In the genomic region with DNA sequence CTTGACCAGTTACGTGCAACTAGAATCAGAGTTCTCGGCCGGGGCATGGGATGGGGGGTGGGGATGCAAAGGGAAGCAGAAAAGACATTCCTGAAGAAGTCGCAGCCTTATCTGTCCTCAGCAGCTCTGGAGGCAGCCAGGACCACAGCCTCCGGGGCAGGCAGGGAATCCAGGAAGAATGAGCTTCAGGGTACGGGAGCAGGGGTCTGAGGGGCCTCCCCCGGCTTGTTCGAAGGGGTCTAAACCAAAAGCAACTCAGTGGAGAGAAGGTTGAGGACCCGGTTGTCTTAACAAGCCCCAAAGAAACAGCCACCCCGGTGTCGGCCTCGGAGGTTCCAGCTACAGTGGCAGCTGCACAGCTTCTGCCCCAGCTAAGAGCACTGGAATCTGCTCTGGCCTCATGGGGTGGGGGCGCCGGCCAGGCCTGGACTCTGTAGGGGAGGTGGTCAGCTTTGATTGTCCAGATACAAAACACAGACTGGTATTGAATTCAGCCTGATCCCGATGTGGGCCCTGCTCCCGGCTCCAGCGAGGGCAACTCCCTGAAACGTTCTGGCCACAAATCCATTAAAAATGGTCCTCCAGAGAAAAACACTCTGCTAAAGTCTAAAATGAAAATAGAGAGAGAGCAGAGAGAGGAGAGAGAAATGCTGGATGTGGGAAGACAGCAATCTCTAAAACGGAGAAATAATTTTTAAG, we compare ENCODE assay signal across 14 cellular contexts. TPM values are rescaled to one million over a fixed set of nuclear protein-coding genes. Genes with fewer than 3 reads are reported as not detected.
DNase-seq lines count a peak whose midpoint lies in the region; FAIRE-seq and TF ChIP-seq lines count a peak whose summit lies in the region.
"Had no signal": no experiment of that assay in that cellular context is flagged by ENCODE, and none has a peak within 500 bp of the region (broad histone marks: within the 10 kb centered on the region; RNA-seq: fewer than 3 reads in every experiment).

No MANE protein-coding gene starts in this region.

- no peaks in the 10 kb centered on the region for H3K9me3 ChIP-seq in trophoblast cell (ENCODE audit: insufficient read depth, low read depth, low read length)

- H3K27me3 ChIP-seq in trophoblast cell (ENCODE audit: insufficient read depth, low read length): peaks cover 6% of the 10 kb centered on the region

- peak overlapping the region; percentile 79 for H4K8ac ChIP-seq in trophoblast cell (ENCODE audit: low read depth, low read length)

- FAIRE-seq in HTR-8/SVneo (lab: Jason Lieb, UNC): no peak
- FAIRE-seq: bronchial epithelial cell had no signal

- peak overlapping the region; percentile 56 for H3K18ac ChIP-seq in trophoblast cell (ENCODE audit: low read length)

- no peaks in the 10 kb centered on the region for H3K36me3 ChIP-seq in trophoblast cell (ENCODE audit: control insufficient read depth in 1 of 2, insufficient read depth in 2 of 2, low read length in 2 of 2)

- peak overlapping the region; percentile 59 for H3K14ac ChIP-seq in trophoblast cell (ENCODE audit: low read length)

- no peak overlapping the region for H3K9ac ChIP-seq in trophoblast cell (ENCODE audit: low read length)

- peak overlapping the region; percentile 60 for H3K4ac ChIP-seq in trophoblast cell (ENCODE audit: low read depth, low read length)

- peaks cover 23 to 38% of the 10 kb centered on the region in 2 experiments for H3K4me1 ChIP-seq in trophoblast cell (ENCODE audit: control insufficient read depth in 1 of 2, insufficient read depth in 2 of 2, low read length in 2 of 2)

- H2AFZ ChIP-seq in trophoblast cell (ENCODE audit: insufficient read depth, low read length, poor library complexity): no peak overlapping the region

- H3K4me3 ChIP-seq in AG10803 (ENCODE audit: low read length) (peak overlapping the region; percentile 59), WI38 (ENCODE audit: low read depth, low read length) (peak overlapping the region; percentile 79), fibroblast of the aortic adventitia (ENCODE audit: low read depth, low read length) (peak overlapping the region; percentile 55), trophoblast cell (ENCODE audit: low read depth, low read length) (no peak overlapping the region)

- peaks cover 13% of the 10 kb centered on the region for H3K79me1 ChIP-seq in trophoblast cell (ENCODE audit: low read length)

- H2BK12ac ChIP-seq in trophoblast cell (ENCODE audit: low read length): peak overlapping the region; percentile 38

- H4K91ac ChIP-seq in trophoblast cell (ENCODE audit: low read depth, low read length): peak overlapping the region; percentile 82

- no peak overlapping the region for H3K23ac ChIP-seq in trophoblast cell (ENCODE audit: low read length)

- H3K4me2 ChIP-seq in trophoblast cell (ENCODE audit: low read length): peak overlapping the region; percentile 54

- peak; percentile 53 for DNase-seq in AG10803 (ENCODE audit: low read depth)
- DNase-seq in fibroblast of the aortic adventitia (ENCODE audit: low read depth): peak; percentile 61
- DNase-seq in trophoblast cell: no peak
- no peak for DNase-seq in HTR-8/SVneo (ENCODE audit: insufficient read length, low spot score)
- DNase-seq in NCI-H187 treated with DMSO at 0.1 percent for 48 hours (lab: John Stamatoyannopoulos, UW): no peak
- no peak for DNase-seq in NCI-H1694 treated with DMSO at 0.1 percent for 48 hours (lab: John Stamatoyannopoulos, UW)
- no peak for DNase-seq in T1000 (lab: John Stamatoyannopoulos, UW)
- DNase-seq: activated CD4-positive, alpha-beta T cell treated with anti-CD3 and anti-CD28 coated beads for 36 hours; DND-41; naive thymus-derived CD4-positive, alpha-beta T cell; NCI-H1436 treated with DMSO at 0.1 percent for 48 hours had no signal

- no peaks in the 10 kb centered on the region for H3K79me2 ChIP-seq in trophoblast cell (ENCODE audit: control insufficient read depth, insufficient read depth, low read length, poor library complexity)

- peak overlapping the region; percentile 83 for H2BK120ac ChIP-seq in trophoblast cell (ENCODE audit: insufficient read depth, low read length, poor library complexity)

- peak overlapping the region; percentile 27 for H4K12ac ChIP-seq in trophoblast cell (ENCODE audit: low read depth, low read length)

- no CpG with 5 or more reads among the region's 19 CpGs for WGBS in trophoblast cell (ENCODE audit: extremely low coverage, insufficient coverage, insufficient read length)

- no peak overlapping the region for H2AK5ac ChIP-seq in trophoblast cell (ENCODE audit: low read length)

- H2BK5ac ChIP-seq in trophoblast cell (ENCODE audit: low read depth, low read length, poor library complexity): peak overlapping the region; percentile 45

- H3K27ac ChIP-seq in trophoblast cell (ENCODE audit: low read depth, low read length): peak overlapping the region; percentile 76
- H3K27ac ChIP-seq: epithelial cell of prostate had no signal

- TF ChIP-seq CTCF in AG10803 (conservative IDR thresholded peaks at IDR 0.05; ENCODE audit: low read length) (no peak), WI38 (IDR thresholded peaks at IDR 0.05; ENCODE audit: low read depth, low read length) (no peak), fibroblast of the aortic adventitia (IDR thresholded peaks at IDR 0.05; ENCODE audit: insufficient read depth, low read length) (no peak)

RNA-seq across cellular contexts. Expression of a gene that starts 7.7 kb away (rescaled TPM):
- total RNA-seq in fibroblast of the aortic adventitia (ENCODE audit: low replicate concordance): 3.8 and 7.0 TPM in 2 replicates
- 5.5 and 6.2 TPM in 2 replicates for polyA plus RNA-seq in trophoblast cell (2013)
- total RNA-seq: bronchial epithelial cell had no signal
- polyA plus RNA-seq: naive thymus-derived CD4-positive, alpha-beta T cell had no signal

RNA-seq across cellular contexts. Expression of a gene that starts 19.6 kb away (rescaled TPM):
- 9.7 and 14.2 TPM in 2 replicates for total RNA-seq in fibroblast of the aortic adventitia (ENCODE audit: low replicate concordance)
- polyA plus RNA-seq in trophoblast cell (2013): 8.1 and 10.4 TPM in 2 replicates
- total RNA-seq: bronchial epithelial cell had no signal

RNA-seq across cellular contexts. Expression of a gene that starts 23.1 kb away (rescaled TPM):
- total RNA-seq in fibroblast of the aortic adventitia (ENCODE audit: low replicate concordance): 0.27 and 0.57 TPM in 2 replicates
- 3.2 and 3.5 TPM in 2 replicates for polyA plus RNA-seq in trophoblast cell (2013)
- total RNA-seq: activated CD4-positive, alpha-beta T cell treated with anti-CD3 and anti-CD28 coated beads for 36 hours; bronchial epithelial cell; naive thymus-derived CD4-positive, alpha-beta T cell had no signal
- polyA plus RNA-seq: naive thymus-derived CD4-positive, alpha-beta T cell had no signal

RNA-seq across cellular contexts. Expression of a gene that starts 25.6 kb away (rescaled TPM):
- total RNA-seq in fibroblast of the aortic adventitia (ENCODE audit: low replicate concordance): 1.5 and 9.0 TPM in 2 replicates
- polyA plus RNA-seq in trophoblast cell (2013): 30.4 and 31.0 TPM in 2 replicates
- total RNA-seq: bronchial epithelial cell had no signal

RNA-seq across cellular contexts. Expression of a gene that starts 34.3 kb away (rescaled TPM):
- 0.63 and 13.1 TPM in 2 replicates for total RNA-seq in fibroblast of the aortic adventitia (ENCODE audit: low replicate concordance)
- polyA plus RNA-seq in trophoblast cell (2013): 10.6 and 10.9 TPM in 2 replicates
- total RNA-seq: activated CD4-positive, alpha-beta T cell treated with anti-CD3 and anti-CD28 coated beads for 36 hours; bronchial epithelial cell had no signal
- polyA plus RNA-seq: naive thymus-derived CD4-positive, alpha-beta T cell had no signal

Comparison
In these comparisons a context has a peak if more than half of its experiments do, and no peak if none do; other contexts are left out.
1. DNase-seq: peak in AG10803 (single experiment) and fibroblast of the aortic adventitia (single experiment); none in trophoblast cell (0 of 2), HTR-8/SVneo (single experiment), NCI-H187 treated with DMSO at 0.1 percent for 48 hours (single experiment), NCI-H1694 treated with DMSO at 0.1 percent for 48 hours (single experiment) and T1000 (single experiment).